32 cellular contexts compared by ENCODE assay signal in the genomic region with DNA sequence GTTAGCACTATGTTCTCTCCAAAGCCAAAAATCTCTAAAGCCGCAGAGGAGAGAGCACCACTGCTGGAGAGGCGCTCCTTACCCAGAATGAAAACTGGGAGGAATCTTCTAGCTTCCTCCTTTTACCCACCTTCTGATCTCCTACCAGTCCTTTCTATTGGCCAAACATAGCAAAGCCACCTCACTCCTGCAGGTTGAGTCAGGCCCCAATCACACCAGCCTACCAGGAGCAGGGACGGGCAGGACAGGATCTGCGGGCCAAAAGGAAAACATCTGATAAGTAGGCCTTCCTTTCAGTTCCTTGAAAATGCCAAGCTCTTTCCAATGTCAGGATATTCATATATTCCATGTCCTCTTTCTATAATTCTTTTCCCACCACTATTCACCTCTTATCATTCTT.
"Had no signal": no experiment of that assay in that cellular context is flagged by ENCODE, and none has a peak within 500 bp of the region (broad histone marks: within the 10 kb centered on the region; RNA-seq: fewer than 3 reads in every experiment).

No MANE protein-coding gene starts in this region.

- H3K9me3 Mint-ChIP-seq: activated naive CD4-positive, alpha-beta T cell treated with anti-CD3 and anti-CD28 coated beads for 36 hours; activated naive CD8-positive, alpha-beta T cell treated with anti-CD3 and anti-CD28 coated beads, Interleukin-2, amount 10 ng/mL, durations not matched to agents 7 days and 5 days; activated T-helper 1 cell treated with anti-CD3 and anti-CD28 coated beads, Interleukin-12 subunit alpha, Interleukin-12 subunit beta, Interleukin-2, Interleukin-4 antibody, amounts not matched to agents 30 ng/mL and 10 ng/mL and 1 ng/mL, durations not matched to agents 14 hours and 24 hours and 36 hours; nephron; stimulated activated memory B cell treated with anti-CD40 and anti-IgM and Interleukin-4, amounts not matched to agents 10 μg/mL and 1 μg/mL and 100 μg/mL, for 72 hours; stimulated activated naive CD8-positive, alpha-beta T cell treated with anti-CD3 and anti-CD28 coated beads, Interleukin-15, amount 100 ng/mL, for 72 hours; T-helper 1 cell treated with Interleukin-12 subunit alpha and Interleukin-12 subunit beta and Interleukin-4 antibody, amounts not matched to agents 30 μg/mL and 1 μg/mL, for 36 hours had no signal

- H3K9ac ChIP-seq: parathyroid adenoma had no signal

- H3K4me3 Mint-ChIP-seq: activated naive CD4-positive, alpha-beta T cell treated with anti-CD3 and anti-CD28 coated beads for 36 hours; activated naive CD8-positive, alpha-beta T cell treated with anti-CD3 and anti-CD28 coated beads, Interleukin-2, amount 10 ng/mL, durations not matched to agents 7 days and 5 days; activated T-helper 1 cell treated with anti-CD3 and anti-CD28 coated beads, Interleukin-12 subunit alpha, Interleukin-12 subunit beta, Interleukin-2, Interleukin-4 antibody, amounts not matched to agents 30 ng/mL and 10 ng/mL and 1 ng/mL, durations not matched to agents 14 hours and 24 hours and 36 hours; nephron; stimulated activated memory B cell treated with anti-CD40 and anti-IgM and Interleukin-4, amounts not matched to agents 10 μg/mL and 1 μg/mL and 100 μg/mL, for 72 hours; stimulated activated naive CD8-positive, alpha-beta T cell treated with anti-CD3 and anti-CD28 coated beads, Interleukin-15, amount 100 ng/mL, for 72 hours; T-helper 1 cell treated with Interleukin-12 subunit alpha and Interleukin-12 subunit beta and Interleukin-4 antibody, amounts not matched to agents 30 μg/mL and 1 μg/mL, for 36 hours had no signal

- H3K27ac ChIP-seq: gastrocnemius medialis, hepatocyte, parathyroid adenoma, psoas muscle, vagina, WERI-Rb-1 had no signal

- H3K4me1 ChIP-seq: gastrocnemius medialis, parathyroid adenoma, vagina had no signal

- H3K27me3 Mint-ChIP-seq: stimulated activated memory B cell treated with anti-CD40 and anti-IgM and Interleukin-4, amounts not matched to agents 10 μg/mL and 1 μg/mL and 100 μg/mL, for 72 hours had no signal

- H3K27ac Mint-ChIP-seq: activated naive CD4-positive, alpha-beta T cell treated with anti-CD3 and anti-CD28 coated beads for 36 hours; activated naive CD8-positive, alpha-beta T cell treated with anti-CD3 and anti-CD28 coated beads, Interleukin-2, amount 10 ng/mL, durations not matched to agents 7 days and 5 days; activated T-helper 1 cell treated with anti-CD3 and anti-CD28 coated beads, Interleukin-12 subunit alpha, Interleukin-12 subunit beta, Interleukin-2, Interleukin-4 antibody, amounts not matched to agents 30 ng/mL and 10 ng/mL and 1 ng/mL, durations not matched to agents 14 hours and 24 hours and 36 hours; nephron; stimulated activated memory B cell treated with anti-CD40 and anti-IgM and Interleukin-4, amounts not matched to agents 10 μg/mL and 1 μg/mL and 100 μg/mL, for 72 hours; stimulated activated naive CD8-positive, alpha-beta T cell treated with anti-CD3 and anti-CD28 coated beads, Interleukin-15, amount 100 ng/mL, for 72 hours; T-helper 1 cell treated with Interleukin-12 subunit alpha and Interleukin-12 subunit beta and Interleukin-4 antibody, amounts not matched to agents 30 μg/mL and 1 μg/mL, for 36 hours had no signal

- H3K9me3 ChIP-seq: gastrocnemius medialis, psoas muscle, upper lobe of left lung, vagina had no signal

- ATAC-seq: activated CD4-positive, CD25-positive, alpha-beta regulatory T cell treated with anti-CD3 and anti-CD28 coated beads, Interleukin-2, amount 50 U/mL, for 24 hours; psoas muscle; stimulated activated memory B cell treated with anti-CD40 and anti-IgM and Interleukin-4, amounts not matched to agents 10 μg/mL and 1 μg/mL and 100 μg/mL, for 72 hours; stimulated activated naive CD8-positive, alpha-beta T cell treated with anti-CD3 and anti-CD28 coated beads, Interleukin-15, amount 100 ng/mL, for 72 hours had no signal

- DNase-seq: activated CD4-positive, alpha-beta T cell treated with anti-CD3 and anti-CD28 coated beads for 48 hours; activated CD4-positive, alpha-beta T cell treated with anti-CD3 and anti-CD28 coated beads, Interleukin-2, amount 50 U/mL, for 48 hours; activated CD8-positive, alpha-beta memory T cell treated with anti-CD3 and anti-CD28 coated beads, Interleukin-2, amount 50 U/mL, for 4 hours; activated effector memory CD4-positive, alpha-beta T cell treated with anti-CD3 and anti-CD28 coated beads, Interleukin-2, amount 50 U/mL, for 16 hours; activated naive CD4-positive, alpha-beta T cell treated with anti-CD3 and anti-CD28 coated beads for 36 hours; activated naive CD8-positive, alpha-beta T cell treated with anti-CD3 and anti-CD28 coated beads, Interleukin-2, amount 10 ng/mL, durations not matched to agents 7 days and 5 days; activated T-cell treated with anti-CD3 and anti-CD28 coated beads, Interleukin-2, amount 50 U/mL, for 1 hour; central memory CD4-positive, alpha-beta T cell; dermis blood vessel endothelial cell; effector CD4-positive, alpha-beta T cell; gastrocnemius medialis; kidney; nucleus accumbens; psoas muscle; stimulated activated CD4-positive, alpha-beta T cell treated with anti-CD3 and anti-CD28 coated beads, Interleukin-1b, Interleukin-23, amount 100 ng/mL, for 48 hours; stimulated activated CD4-positive, alpha-beta T cell treated with anti-CD3 and anti-CD28 coated beads, Interleukin-4, amount 100 ng/mL, for 4 hours; stimulated activated CD8-positive, alpha-beta memory T cell treated with anti-CD3 and anti-CD28 coated beads, Interleukin-4, amount 100 ng/mL, for 48 hours; stimulated activated naive CD8-positive, alpha-beta T cell treated with anti-CD3 and anti-CD28 coated beads, Interleukin-15, amount 100 ng/mL, for 72 hours; substantia nigra; SW 1271; T1000; upper lobe of left lung; WERI-Rb-1 had no signal

- H2AFZ ChIP-seq: hepatocyte, parathyroid adenoma had no signal

- H3K36me3 ChIP-seq: gastrocnemius medialis, upper lobe of left lung, vagina, WERI-Rb-1 had no signal

- H3K79me2 ChIP-seq: hepatocyte, parathyroid adenoma had no signal

- FAIRE-seq: kidney had no signal

- H3K4me3 ChIP-seq: gastrocnemius medialis, hepatocyte, psoas muscle, smooth muscle cell, upper lobe of left lung, vagina had no signal

- H3K4me2 ChIP-seq: hepatocyte, smooth muscle cell had no signal

- H3K36me3 Mint-ChIP-seq: activated naive CD8-positive, alpha-beta T cell treated with anti-CD3 and anti-CD28 coated beads, Interleukin-2, amount 10 ng/mL, durations not matched to agents 7 days and 5 days; stimulated activated memory B cell treated with anti-CD40 and anti-IgM and Interleukin-4, amounts not matched to agents 10 μg/mL and 1 μg/mL and 100 μg/mL, for 72 hours had no signal

- H3K27me3 ChIP-seq: gastrocnemius medialis, hepatocyte, upper lobe of left lung, vagina had no signal
